ENCODE assay signal across 7 cellular contexts in the genomic region with DNA sequence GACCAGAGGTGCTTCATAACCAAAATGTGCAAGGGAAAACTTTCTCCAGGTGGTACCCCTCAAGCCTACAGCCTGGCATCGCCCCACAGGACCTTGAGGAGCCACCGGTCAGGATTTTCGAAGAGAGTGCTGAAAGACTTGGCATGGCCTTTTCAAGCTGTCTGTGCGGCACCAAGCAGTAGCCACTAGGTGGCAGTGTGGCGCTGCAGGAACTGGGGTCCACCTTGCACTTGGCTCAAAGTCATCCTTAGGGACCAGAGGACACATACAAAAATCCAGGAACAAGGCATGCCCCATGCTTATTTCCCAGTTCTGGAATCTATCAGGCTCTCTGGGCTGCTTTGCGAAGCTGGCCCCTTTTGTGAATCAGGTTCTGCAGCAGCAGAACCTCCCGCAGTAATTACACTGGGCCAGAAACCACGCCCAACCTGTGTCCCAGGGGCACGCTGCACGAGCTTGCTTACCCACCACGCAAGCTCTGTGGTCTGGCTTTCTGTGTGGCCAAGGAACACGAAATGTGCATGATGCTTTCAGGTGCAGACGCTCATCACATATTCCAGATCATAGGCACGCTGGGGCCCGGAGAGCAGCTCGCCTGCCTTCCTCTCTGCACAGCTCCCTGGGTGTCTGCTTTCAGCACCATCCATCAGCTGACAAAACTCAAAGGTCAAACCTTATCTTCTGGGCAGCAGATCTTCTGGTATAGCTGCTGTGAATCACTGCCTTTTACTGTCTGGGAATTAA.
DNase-seq lines count a peak whose midpoint lies in the region; ATAC-seq, FAIRE-seq and TF ChIP-seq lines count a peak whose summit lies in the region.

No MANE protein-coding gene starts in this region.

- peak; percentile 97 for FAIRE-seq in GM12892 (lab: Jason Lieb, UNC)

- peak; percentile 65 for ATAC-seq in HG02938 (IDR thresholded peaks at IDR 0.05; ENCODE audit: unreplicated experiment)

- DNase-seq in GM12892 (ENCODE audit: insufficient read length) (peak; percentile 77), NCI-H524 treated with DMSO at 0.1 percent for 48 hours (lab: John Stamatoyannopoulos, UW) (peak; percentile 62), cerebellar nuclear complex (lab: John Stamatoyannopoulos, UW) (peak; percentile 29 to 74), left kidney (ENCODE audit: low read depth, low spot score) (peak; percentile 95)
- peak; percentile 61 to 63 for DNase-seq in activated CD4-positive, alpha-beta T cell treated with anti-CD3 and anti-CD28 coated beads for 24 hours (ENCODE audit: low read depth in 2 of 2)
- peak; percentile 73 for DNase-seq in stimulated activated CD4-positive, alpha-beta T cell treated with anti-CD3 and anti-CD28 coated beads, Interleukin-4, amount 100 ng/mL, for 1 hour

- no peak for TF ChIP-seq POLR2A in GM12892 (IDR thresholded peaks at IDR 0.05; ENCODE audit: low read depth, low read length)

Comparison
In these comparisons a context has a peak if more than half of its experiments do, and no peak if none do; other contexts are left out.
1. Peak in every context shown above with its lines: DNase-seq and ATAC-seq.